26 cellular contexts compared by ENCODE assay signal in genomic region chr3:186211101-186211500, GRCh38.
DNase-seq lines count a peak whose midpoint lies in the region; ATAC-seq, FAIRE-seq and TF ChIP-seq lines count a peak whose summit lies in the region.
"Had no signal": no experiment of that assay in that cellular context is flagged by ENCODE, and none has a peak within 500 bp of the region (broad histone marks: within the 10 kb centered on the region; RNA-seq: fewer than 3 reads in every experiment).

No MANE protein-coding gene starts in this region.

- TF ChIP-seq EP300 in HepG2 (IDR thresholded peaks at IDR 0.05; ENCODE audit: low read depth in 2 of 2, low read length in 2 of 2) = no peak
- no peak for TF ChIP-seq EP300 in HepG2 (CRISPR knock-in tag; IDR thresholded peaks at IDR 0.05; ENCODE audit: borderline replicate concordance)

- no peak for ATAC-seq in HepG2
- no peak for ATAC-seq in right lobe of liver
- ATAC-seq in HG02588 (IDR thresholded peaks at IDR 0.05; ENCODE audit: unreplicated experiment) = no peak
- no peak for ATAC-seq in mucosa of descending colon
- ATAC-seq: A549; effector memory CD8-positive, alpha-beta T cell; naive thymus-derived CD4-positive, alpha-beta T cell had no signal

- no peak overlapping the region for H2AFZ ChIP-seq in HepG2 (ENCODE audit: low read length)

- H3K4me1 ChIP-seq in HepG2 (ENCODE audit: insufficient read depth, low read length) (peaks cover 24% of the 10 kb centered on the region), right lobe of liver (no peaks in the 10 kb centered on the region), esophagus (ENCODE audit: control insufficient read depth in 2 of 2, insufficient read depth in 2 of 2, low read length in 1 of 2) (peaks cover 4 to 18% of the 10 kb centered on the region in 2 donors), mucosa of descending colon (ENCODE audit: low read depth) (peaks cover 4% of the 10 kb centered on the region)
- H3K4me1 ChIP-seq: A549, BE2C had no signal

- intact Hi-C loops in HepG2 (cut with micrococcal nuclease; ENCODE audit: unreplicated experiment) = loop anchor here (2.0 kb wide), 1 partner anchor 32 kb away; no protein-coding TSS in a partner anchor
- intact Hi-C loops in right lobe of liver (cut with DNase I) = no loop called here
- intact Hi-C loops in mucosa of descending colon (cut with DNase I, micrococcal nuclease) = no loop called here

- H3K27ac Mint-ChIP-seq in nephron = peak overlapping the region in 2 of 3 experiments; percentile 2 to 61
- H3K27ac Mint-ChIP-seq: activated CD8-positive, alpha-beta T cell treated with anti-CD3 and anti-CD28 coated beads, Interleukin-2, amount 10 ng/mL, durations not matched to agents 7 days and 5 days; naive thymus-derived CD4-positive, alpha-beta T cell; stimulated activated naive CD8-positive, alpha-beta T cell treated with anti-CD3 and anti-CD28 coated beads, Interleukin-15, amount 100 ng/mL, for 72 hours had no signal

- H3K27ac ChIP-seq in HepG2 (ENCODE audit: extremely low read length, insufficient read depth, low read length) = peak overlapping the region; percentile 80
- no peak overlapping the region for H3K27ac ChIP-seq in right lobe of liver
- peak overlapping the region; percentile 66 to 80 for H3K27ac ChIP-seq in esophagus (ENCODE audit: low read depth in 2 of 2, low read length in 1 of 2)
- H3K27ac ChIP-seq: A549, SJSA1 had no signal

- TF ChIP-seq CTCF in HepG2 (CRISPR knock-in tag; IDR thresholded peaks at IDR 0.05) (no peak), right lobe of liver (IDR thresholded peaks at IDR 0.05) (no peak), nephron (IDR thresholded peaks at IDR 0.05; ENCODE audit: unreplicated experiment in 3 of 3) (no peak), mucosa of descending colon (IDR thresholded peaks at IDR 0.05) (no peak)

- peaks cover 12% of the 10 kb centered on the region for H3K27me3 Mint-ChIP-seq in nephron (ENCODE audit: low read depth)

- FAIRE-seq in HepG2 (lab: Jason Lieb, UNC) = no peak
- FAIRE-seq: A549, H1 had no signal

- H3K9me3 ChIP-seq in HepG2 (ENCODE audit: low read length) (no peaks in the 10 kb centered on the region), right lobe of liver (no peaks in the 10 kb centered on the region), esophagus (ENCODE audit: control insufficient read depth in 2 of 2, insufficient read depth in 1 of 2, low read depth in 1 of 2, low read length in 1 of 2) (no peaks in the 10 kb centered on the region), mucosa of descending colon (no peaks in the 10 kb centered on the region)
- H3K9me3 ChIP-seq: A549, BE2C, SJSA1, upper lobe of left lung had no signal

- no peaks in the 10 kb centered on the region for H4K20me1 ChIP-seq in HepG2 (ENCODE audit: insufficient read depth, low read length)

- H3K9me3 Mint-ChIP-seq in nephron = no peaks in the 10 kb centered on the region
- H3K9me3 Mint-ChIP-seq: effector memory CD8-positive, alpha-beta T cell; stimulated activated naive CD8-positive, alpha-beta T cell treated with anti-CD3 and anti-CD28 coated beads, Interleukin-15, amount 100 ng/mL, for 72 hours had no signal

- H3K4me3 ChIP-seq in HepG2 (replicated peaks in 1 of 3; ENCODE audit: insufficient read depth in 1 of 3, low read depth in 2 of 3, low read length in 3 of 3) = no peak overlapping the region
- H3K4me3 ChIP-seq in right lobe of liver = no peak overlapping the region
- H3K4me3 ChIP-seq in esophagus (ENCODE audit: low read depth in 1 of 2, low read length in 2 of 2) = no peak overlapping the region
- no peak overlapping the region for H3K4me3 ChIP-seq in mucosa of descending colon
- H3K4me3 ChIP-seq: A549, SJSA1, upper lobe of left lung had no signal

- peaks cover 16% of the 10 kb centered on the region for H3K4me1 Mint-ChIP-seq in nephron

- TF ChIP-seq POLR2A in HepG2 (IDR thresholded peaks at IDR 0.05; ENCODE audit: insufficient read depth in 1 of 2, low read depth in 2 of 2, low read length in 2 of 2) (no peak), right lobe of liver (IDR thresholded peaks at IDR 0.05) (no peak)

- no peak overlapping the region for H3K4me3 Mint-ChIP-seq in nephron
- H3K4me3 Mint-ChIP-seq: activated CD8-positive, alpha-beta T cell treated with anti-CD3 and anti-CD28 coated beads, Interleukin-2, amount 10 ng/mL, durations not matched to agents 7 days and 5 days; effector memory CD8-positive, alpha-beta T cell; naive thymus-derived CD4-positive, alpha-beta T cell; stimulated activated naive CD8-positive, alpha-beta T cell treated with anti-CD3 and anti-CD28 coated beads, Interleukin-15, amount 100 ng/mL, for 72 hours had no signal

- no peak for TF ChIP-seq RAD21 in HepG2 (CRISPR knock-in tag; IDR thresholded peaks at IDR 0.05)

- in situ Hi-C loops in HepG2 (cut with HindIII; ENCODE audit: extremely low pct_ligation_motif_present, low pct_unique_long_range_greater_than_20kb) = no loop called here

- CTCF ChIA-PET in HepG2 (lab: Yijun Ruan, JAX; ENCODE audit: low intra/inter-chr PET ratio, low total read pairs) = no interaction called here

- POLR2A ChIA-PET in HepG2 (lab: Yijun Ruan, JAX) = interaction anchor here (1.5 kb wide), 1 partner anchor 31 kb away, joined by 4 read pairs; no protein-coding TSS in a partner anchor

- DNase-seq in HepG2 (ENCODE audit: low spot score) (no peak), right lobe of liver (no peak), NCI-H2227 (lab: John Stamatoyannopoulos, UW; ENCODE audit: unreplicated experiment) (no peak), NCI-H1092 treated with DMSO at 0.1 percent for 48 hours (lab: John Stamatoyannopoulos, UW) (no peak), mucosa of descending colon (no peak)
- DNase-seq: activated CD4-positive, alpha-beta T cell treated with anti-CD3 and anti-CD28 coated beads for 1 hour; activated CD8-positive, alpha-beta T cell treated with anti-CD3 and anti-CD28 coated beads, Interleukin-2, amount 10 ng/mL, durations not matched to agents 7 days and 5 days; activated effector memory CD4-positive, alpha-beta T cell treated with Interleukin-2 at 50 U/mL for 16 hours; activated T-cell treated with anti-CD3 and anti-CD28 coated beads for 4 hours; effector memory CD8-positive, alpha-beta T cell; Karpas-422; mesendoderm; MV-4-11; naive thymus-derived CD4-positive, alpha-beta T cell; NCI-H2171; NCI-H69; stimulated activated CD4-positive, alpha-beta T cell treated with anti-CD3 and anti-CD28 coated beads, Interleukin-15, amount 100 ng/mL, for 24 hours; stimulated activated naive CD8-positive, alpha-beta T cell treated with anti-CD3 and anti-CD28 coated beads, Interleukin-15, amount 100 ng/mL, for 72 hours; upper lobe of left lung had no signal

- H3K9ac ChIP-seq in HepG2 (ENCODE audit: insufficient read depth, low read depth, low read length) = peak overlapping the region; percentile 66; the same call in 1 of the 2 replicates

- WGBS in HepG2 (ENCODE audit: low lambda C conversion rate) = 100% methylated on average over 2 of the region's 3 CpGs
- WGBS in right lobe of liver (ENCODE audit: insufficient coverage, low coverage, low lambda C conversion rate, missing lambda C conversion rate) = no CpG with 5 or more reads among the region's 3 CpGs
- WGBS in esophagus, 2 donors = 80 to 83% methylated on average over 3 of the region's 3 CpGs

- no peaks in the 10 kb centered on the region for H3K79me2 ChIP-seq in HepG2 (ENCODE audit: insufficient read depth, low read length)

- H3K36me3 Mint-ChIP-seq in nephron (ENCODE audit: low read depth) = no peaks in the 10 kb centered on the region
- H3K36me3 Mint-ChIP-seq: naive thymus-derived CD4-positive, alpha-beta T cell had no signal

- H3K36me3 ChIP-seq in HepG2 (replicated peaks in 1 of 2; ENCODE audit: control insufficient read depth in 1 of 2, insufficient read depth in 2 of 2, low read length in 2 of 2) = no peaks in the 10 kb centered on the region
- H3K36me3 ChIP-seq in right lobe of liver = no peaks in the 10 kb centered on the region
- no peaks in the 10 kb centered on the region for H3K36me3 ChIP-seq in esophagus (ENCODE audit: control insufficient read depth in 2 of 2, insufficient read depth in 2 of 2, low read length in 1 of 2)
- no peaks in the 10 kb centered on the region for H3K36me3 ChIP-seq in mucosa of descending colon (ENCODE audit: low read depth)
- H3K36me3 ChIP-seq: BE2C, SJSA1, upper lobe of left lung had no signal

- H3K4me2 ChIP-seq in HepG2 (ENCODE audit: low read depth, low read length) = peak overlapping the region; percentile 91; the same call in 1 of the 2 replicates
- H3K4me2 ChIP-seq: A549 had no signal

- H3K27me3 ChIP-seq in HepG2 (ENCODE audit: control insufficient read depth in 1 of 2, insufficient read depth in 2 of 2, low read length in 2 of 2) = no peaks in the 10 kb centered on the region
- no peaks in the 10 kb centered on the region for H3K27me3 ChIP-seq in right lobe of liver
- no peaks in the 10 kb centered on the region for H3K27me3 ChIP-seq in esophagus (ENCODE audit: control insufficient read depth in 1 of 2, insufficient read depth in 2 of 2, low read length in 2 of 2)
- H3K27me3 ChIP-seq: BE2C, SJSA1, upper lobe of left lung had no signal

- BruUV-seq in HepG2 (replicated peaks; lab: Mats Ljungman, UMichigan) = no TSS peak

TF ChIP-seq in HepG2, 621 proteins besides CTCF, POLR2A, EP300 and RAD21:
- no peak for TF ChIP-seq MEIS1 (CRISPR knock-in tag; IDR thresholded peaks at IDR 0.05; ENCODE audit: borderline replicate concordance)
- TF ChIP-seq ZFP36L1 (CRISPR knock-in tag; IDR thresholded peaks at IDR 0.05) = no peak
- TF ChIP-seq ZNF431 (CRISPR knock-in tag; IDR thresholded peaks at IDR 0.05; ENCODE audit: borderline replicate concordance, low read depth) = no peak
- TF ChIP-seq PAWR (CRISPR knock-in tag; IDR thresholded peaks at IDR 0.05; ENCODE audit: borderline replicate concordance) = no peak
- TF ChIP-seq DZIP1 (CRISPR knock-in tag; IDR thresholded peaks at IDR 0.05) = no peak
TF ChIP-seq in HepG2: peak in this region for 0.

Comparison
In these comparisons a context has a peak if more than half of its experiments do, and no peak if none do; other contexts are left out.
1. H3K27ac ChIP-seq: peak in HepG2 (single experiment) and esophagus (2 of 2); none in right lobe of liver (0 of 3).